ENCODE assay signal across 11 cellular contexts in the genomic region with DNA sequence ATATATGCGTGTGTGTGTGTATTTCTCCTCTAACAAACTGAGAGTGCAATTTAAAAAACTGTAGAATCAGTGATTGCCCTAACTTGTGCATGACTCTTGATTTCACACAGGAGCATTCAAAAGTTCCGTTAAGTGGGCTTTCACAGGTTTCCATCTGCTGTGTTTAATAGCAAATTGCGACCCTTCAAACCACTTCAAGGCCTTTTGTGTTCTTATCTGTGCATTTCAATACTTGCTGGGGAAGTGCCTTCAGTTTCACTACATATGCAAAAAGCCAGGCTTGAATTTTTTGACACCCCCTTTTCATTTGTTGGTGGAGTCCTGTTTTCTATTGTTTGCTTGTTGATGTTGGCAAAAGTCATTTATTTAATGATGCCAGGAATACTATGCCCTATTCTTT. TPM values are rescaled to one million over a fixed set of nuclear protein-coding genes. Genes with fewer than 3 reads are reported as not detected.
DNase-seq lines count a peak whose midpoint lies in the region; ATAC-seq and TF ChIP-seq lines count a peak whose summit lies in the region.
"Had no signal": no experiment of that assay in that cellular context is flagged by ENCODE, and none has a peak within 500 bp of the region (broad histone marks: within the 10 kb centered on the region; RNA-seq: fewer than 3 reads in every experiment).

No MANE protein-coding gene starts in this region.

- peaks cover 32 to 33% of the 10 kb centered on the region in 2 donors for H3K4me1 Mint-ChIP-seq in natural killer cell

- no peak for ATAC-seq in DND-41 (ENCODE audit: insufficient read depth, low read depth)
- ATAC-seq in natural killer cell = no peak
- no peak for ATAC-seq in HG02885 (IDR thresholded peaks at IDR 0.05; ENCODE audit: poor library complexity, unreplicated experiment)

- H3K9ac ChIP-seq in DND-41 (ENCODE audit: low read depth, low read length) (no peak overlapping the region), HUES64 (ENCODE audit: low read depth, low read length) (peak overlapping the region; percentile 72; the same call in 1 of the 2 replicates)

- H2AFZ ChIP-seq in DND-41 (ENCODE audit: low read depth, low read length) = no peak overlapping the region

- no peaks in the 10 kb centered on the region for H4K20me1 ChIP-seq in DND-41 (ENCODE audit: insufficient read depth, low read length)

- no peak for TF ChIP-seq CTCF in DND-41 (IDR thresholded peaks at IDR 0.05; ENCODE audit: borderline replicate concordance, extremely low read depth, low read length, poor library complexity, severe bottlenecking)
- TF ChIP-seq CTCF in VCaP (conservative IDR thresholded peaks at IDR 0.05) = no peak
- no peak for TF ChIP-seq CTCF in natural killer cell (IDR thresholded peaks at IDR 0.05)

- H3K27ac Mint-ChIP-seq in natural killer cell = peak overlapping the region in 1 of 2 donors; percentile 73

- no peaks in the 10 kb centered on the region for H3K27me3 ChIP-seq in DND-41 (ENCODE audit: insufficient read depth, low read length, poor library complexity)
- no peaks in the 10 kb centered on the region for H3K27me3 ChIP-seq in HUES64 (ENCODE audit: insufficient read depth, low read length)
- H3K27me3 ChIP-seq in MG63 = peaks cover 4% of the 10 kb centered on the region
- H3K27me3 ChIP-seq: transverse colon had no signal

- under 1% methylated on average over 3 of the region's 3 CpGs for WGBS in HUES64

- no peak overlapping the region for H3K4me2 ChIP-seq in DND-41 (ENCODE audit: insufficient read depth, low read length)

- H3K27ac ChIP-seq in DND-41 (ENCODE audit: low read length) = peak overlapping the region; percentile 86
- peak overlapping the region; percentile 96 for H3K27ac ChIP-seq in HUES64 (ENCODE audit: low read depth, low read length)
- peak overlapping the region; percentile 89 for H3K27ac ChIP-seq in VCaP

- H3K27me3 Mint-ChIP-seq in natural killer cell (ENCODE audit: low read depth in 2 of 2) = peaks cover 9 to 45% of the 10 kb centered on the region in 2 donors

- intact Hi-C loops in natural killer cell (cut with micrococcal nuclease) = no loop called here

- H3K9me3 Mint-ChIP-seq in natural killer cell = no peaks in the 10 kb centered on the region

- H3K9me3 ChIP-seq in DND-41 (ENCODE audit: insufficient read depth, low read length, severe bottlenecking) (no peaks in the 10 kb centered on the region), HUES64 (ENCODE audit: insufficient read depth, low read depth, low read length) (no peaks in the 10 kb centered on the region), MG63 (no peaks in the 10 kb centered on the region)
- H3K9me3 ChIP-seq: psoas muscle, transverse colon had no signal

- no peak overlapping the region for H3K4me3 ChIP-seq in DND-41 (ENCODE audit: low read depth in 1 of 2, low read length in 2 of 2)
- peak overlapping the region; percentile 44 for H3K4me3 ChIP-seq in HUES64 (ENCODE audit: low read length)
- H3K4me3 ChIP-seq in MG63 = no peak overlapping the region
- H3K4me3 ChIP-seq: lung had no signal

- H3K36me3 ChIP-seq in DND-41 (ENCODE audit: insufficient read depth, low read length) (no peaks in the 10 kb centered on the region; the same call in 1 of the 2 replicates), HUES64 (ENCODE audit: insufficient read depth, low read length) (no peaks in the 10 kb centered on the region), MG63 (no peaks in the 10 kb centered on the region)
- H3K36me3 ChIP-seq: transverse colon had no signal

- H3K36me3 Mint-ChIP-seq in natural killer cell = no peaks in the 10 kb centered on the region

- H3K79me2 ChIP-seq in DND-41 (ENCODE audit: insufficient read depth, low read length) = no peaks in the 10 kb centered on the region

- H3K4me3 Mint-ChIP-seq in natural killer cell = peak overlapping the region; percentile 83

- DNase-seq in DND-41 (peak; percentile 18), natural killer cell (no peak), MG63 (no peak)
- no peak for DNase-seq in activated CD4-positive, alpha-beta T cell treated with anti-CD3 and anti-CD28 coated beads, Interleukin-2, amount 50 U/mL, for 4 hours
- DNase-seq: psoas muscle, T-helper 9 cell had no signal

- peaks cover 45% of the 10 kb centered on the region for H3K4me1 ChIP-seq in DND-41 (ENCODE audit: insufficient read depth, low read length)
- H3K4me1 ChIP-seq in HUES64 (ENCODE audit: insufficient read depth, low read length) = peaks cover 72% of the 10 kb centered on the region
- H3K4me1 ChIP-seq: psoas muscle had no signal

RNA-seq across cellular contexts. Expression of gene CLYBL, which starts 52.7 kb away (rescaled TPM):
- 9.4 TPM for polyA plus RNA-seq in HUES64 (2013, experiment 1 of 2)
- 9.6 TPM for polyA plus RNA-seq in HUES64 (2013, experiment 2 of 2)
- total RNA-seq in natural killer cell = 1 to 10 TPM; 5.5 to 7.6 (median 6.1) TPM
- total RNA-seq in MG63 (2014; rRNA removed; shearing (Covaris generic); ENCODE audit: low replicate concordance) = 0.05 and 3.1 TPM in 2 replicates
